Comparison of ENCODE assay signal across 15 cellular contexts in the genomic region with DNA sequence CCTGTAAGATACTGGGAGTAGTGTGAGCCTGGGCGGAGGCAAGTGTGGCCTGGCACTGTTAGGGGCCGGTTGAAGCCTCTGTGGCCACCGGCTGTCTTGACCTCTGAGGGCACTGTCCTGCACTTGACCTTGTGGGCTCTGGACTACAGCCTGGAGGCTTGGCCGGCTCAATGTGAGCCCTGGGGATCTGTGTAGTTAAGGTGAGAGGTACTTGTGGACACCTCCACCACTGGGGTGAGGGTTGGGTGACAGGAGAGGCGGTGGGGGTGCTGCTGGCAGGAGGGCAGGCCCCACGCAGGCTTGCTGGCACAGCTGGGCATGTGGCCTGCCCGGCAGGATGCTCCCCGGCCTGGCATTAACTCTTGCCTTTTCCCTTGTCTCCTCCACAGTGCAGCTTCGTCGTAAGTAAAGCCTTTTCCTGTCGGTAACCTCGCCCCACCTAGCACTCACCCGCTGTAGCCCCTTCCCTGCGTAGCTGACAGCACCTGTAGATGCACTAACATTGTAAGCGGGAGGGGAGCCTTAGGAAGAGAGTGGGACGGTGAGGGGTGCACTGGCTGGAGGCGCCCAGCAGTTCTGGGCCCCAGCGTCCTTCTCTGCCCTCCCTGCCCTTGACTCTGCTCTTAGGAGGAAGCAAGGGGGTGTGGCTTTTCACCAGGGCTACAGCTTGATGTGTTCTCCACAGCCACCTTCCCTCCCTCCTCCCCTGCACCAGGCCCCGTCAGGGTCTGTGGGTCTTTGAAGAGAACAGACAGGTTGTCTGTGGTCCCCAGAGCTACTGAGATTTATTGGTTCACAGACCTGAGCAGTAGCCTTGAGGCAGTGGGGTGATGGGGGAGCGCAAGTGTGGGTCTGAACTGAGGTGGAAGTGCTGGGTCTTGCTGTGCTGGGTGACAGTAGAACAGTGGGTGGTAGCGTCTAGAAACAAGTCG. TPM values are rescaled to one million over a fixed set of nuclear protein-coding genes. Genes with fewer than 3 reads are reported as not detected.
"Had no signal": no experiment of that assay in that cellular context is flagged by ENCODE, and none has a peak within 500 bp of the region (broad histone marks: within the 10 kb centered on the region; RNA-seq: fewer than 3 reads in every experiment).

No MANE protein-coding gene starts in this region.

- H3K9me3 ChIP-seq: SJCRH30, upper lobe of left lung had no signal

- H3K4me1 ChIP-seq: neural progenitor cell, SJCRH30, upper lobe of left lung had no signal

- H3K36me3 ChIP-seq: neural progenitor cell had no signal

- ATAC-seq: stimulated activated memory B cell treated with anti-CD40 and anti-IgM and Interleukin-4, amounts not matched to agents 10 μg/mL and 1 μg/mL and 100 μg/mL, for 72 hours had no signal

- H3K27me3 Mint-ChIP-seq: activated CD4-positive, alpha-beta memory T cell treated with anti-CD3 and anti-CD28 coated beads, Interleukin-2, amount 10 ng/mL, durations not matched to agents 7 days and 5 days; activated naive CD8-positive, alpha-beta T cell; stimulated activated memory B cell treated with anti-CD40 and anti-IgM and Interleukin-4, amounts not matched to agents 10 μg/mL and 1 μg/mL and 100 μg/mL, for 72 hours had no signal

- H3K36me3 Mint-ChIP-seq: activated naive CD8-positive, alpha-beta T cell had no signal

- H3K4me1 Mint-ChIP-seq: activated CD4-positive, alpha-beta memory T cell treated with anti-CD3 and anti-CD28 coated beads, Interleukin-2, amount 10 ng/mL, durations not matched to agents 7 days and 5 days; mesothelial cell of epicardium; neural progenitor cell; stimulated activated memory B cell treated with anti-CD40 and anti-IgM and Interleukin-4, amounts not matched to agents 10 μg/mL and 1 μg/mL and 100 μg/mL, for 72 hours had no signal

- H3K27ac Mint-ChIP-seq: activated CD4-positive, alpha-beta memory T cell treated with anti-CD3 and anti-CD28 coated beads, Interleukin-2, amount 10 ng/mL, durations not matched to agents 7 days and 5 days; activated naive CD8-positive, alpha-beta T cell; mesothelial cell of epicardium; neural progenitor cell; stimulated activated memory B cell treated with anti-CD40 and anti-IgM and Interleukin-4, amounts not matched to agents 10 μg/mL and 1 μg/mL and 100 μg/mL, for 72 hours had no signal

- H3K4me3 Mint-ChIP-seq: activated CD4-positive, alpha-beta memory T cell treated with anti-CD3 and anti-CD28 coated beads, Interleukin-2, amount 10 ng/mL, durations not matched to agents 7 days and 5 days; activated naive CD8-positive, alpha-beta T cell; mesothelial cell of epicardium; neural progenitor cell; stimulated activated memory B cell treated with anti-CD40 and anti-IgM and Interleukin-4, amounts not matched to agents 10 μg/mL and 1 μg/mL and 100 μg/mL, for 72 hours had no signal

- FAIRE-seq: small intestine had no signal

- H3K4me3 ChIP-seq: neural progenitor cell, SJCRH30, upper lobe of left lung had no signal

- H3K27me3 ChIP-seq: neural progenitor cell, SJCRH30, upper lobe of left lung had no signal

- H3K9me3 Mint-ChIP-seq: activated CD4-positive, alpha-beta memory T cell treated with anti-CD3 and anti-CD28 coated beads, Interleukin-2, amount 10 ng/mL, durations not matched to agents 7 days and 5 days; mesothelial cell of epicardium; neural progenitor cell; stimulated activated memory B cell treated with anti-CD40 and anti-IgM and Interleukin-4, amounts not matched to agents 10 μg/mL and 1 μg/mL and 100 μg/mL, for 72 hours had no signal

- DNase-seq: activated gamma-delta T cell; anterior cingulate cortex; effector CD4-positive, alpha-beta T cell; foreskin melanocyte; SJCRH30; small intestine; substantia nigra; T-helper 9 cell; upper lobe of left lung had no signal

- H3K27ac ChIP-seq: neural progenitor cell, SJCRH30, upper lobe of left lung had no signal

RNA-seq across cellular contexts. Expression of gene SCGB1D1, which starts 48.6 kb away (rescaled TPM):
- total RNA-seq: activated CD4-positive, alpha-beta memory T cell treated with anti-CD3 and anti-CD28 coated beads, Interleukin-2, amount 10 ng/mL, durations not matched to agents 7 days and 5 days; liver; mesothelial cell of epicardium; SJCRH30; upper lobe of left lung had no signal
- polyA plus RNA-seq: liver, small intestine had no signal
